ENCODE assay signal across 20 cellular contexts in the genomic region with DNA sequence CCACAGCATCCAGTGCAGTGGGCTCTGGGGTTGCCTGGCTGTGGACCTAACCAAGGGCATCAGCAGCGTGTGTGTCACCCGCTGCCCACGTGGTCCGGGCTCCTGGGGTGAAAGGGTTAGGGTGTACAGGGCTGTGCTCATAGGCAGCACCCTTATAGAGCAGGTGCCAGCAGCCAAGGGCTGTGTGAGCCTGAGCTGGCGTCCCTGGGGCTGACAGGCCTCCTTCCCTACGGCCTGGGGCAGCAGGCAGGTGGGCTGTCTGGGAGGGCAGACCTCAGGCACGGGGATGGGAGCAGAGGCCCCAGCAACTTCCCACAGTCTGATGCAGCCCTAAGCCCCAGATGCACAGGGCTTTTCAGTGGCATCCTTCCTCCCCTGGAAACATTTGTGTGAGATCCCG. TPM values are rescaled to one million over a fixed set of nuclear protein-coding genes. Genes with fewer than 3 reads are reported as not detected.
DNase-seq lines count a peak whose midpoint lies in the region; ATAC-seq and TF ChIP-seq lines count a peak whose summit lies in the region.
"Had no signal": no experiment of that assay in that cellular context is flagged by ENCODE, and none has a peak within 500 bp of the region (broad histone marks: within the 10 kb centered on the region; RNA-seq: fewer than 3 reads in every experiment).

No MANE protein-coding gene starts in this region.

- peaks cover 7% of the 10 kb centered on the region for H3K9me3 ChIP-seq in CD8-positive, alpha-beta memory T cell (ENCODE audit: low read length)

- peaks cover 14% of the 10 kb centered on the region for H3K9me3 Mint-ChIP-seq in T-helper 2 cell treated with Interferon-gamma antibody and Interleukin-4, amounts not matched to agents 5 μg/mL and 100 μg/mL, for 36 hours
- peaks cover 0 to 7% (median 2%) of the 10 kb centered on the region in 5 donors for H3K9me3 Mint-ChIP-seq in CD8-positive, alpha-beta memory T cell
- peaks cover 20% of the 10 kb centered on the region for H3K9me3 Mint-ChIP-seq in activated CD8-positive, alpha-beta T cell treated with anti-CD3 and anti-CD28 coated beads, Interleukin-2, amount 10 ng/mL, durations not matched to agents 7 days and 5 days (ENCODE audit: insufficient read depth)
- H3K9me3 Mint-ChIP-seq in natural killer cell, result no peaks in the 10 kb centered on the region

- no peak overlapping the region for H3K27ac Mint-ChIP-seq in T-helper 2 cell treated with Interferon-gamma antibody and Interleukin-4, amounts not matched to agents 5 μg/mL and 100 μg/mL, for 36 hours
- peak overlapping the region in 7 of 8 donors; percentile 34 to 94 (median 82) for H3K27ac Mint-ChIP-seq in CD8-positive, alpha-beta memory T cell
- peak overlapping the region; percentile 72 for H3K27ac Mint-ChIP-seq in activated CD8-positive, alpha-beta T cell treated with anti-CD3 and anti-CD28 coated beads, Interleukin-2, amount 10 ng/mL, durations not matched to agents 7 days and 5 days
- peak overlapping the region; percentile 92 to 93 for H3K27ac Mint-ChIP-seq in natural killer cell
- H3K27ac Mint-ChIP-seq: GM23338 had no signal

- H3K36me3 Mint-ChIP-seq in T-helper 2 cell treated with Interferon-gamma antibody and Interleukin-4, amounts not matched to agents 5 μg/mL and 100 μg/mL, for 36 hours (ENCODE audit: low read depth), result peaks cover 71% of the 10 kb centered on the region
- H3K36me3 Mint-ChIP-seq in CD8-positive, alpha-beta memory T cell, result peaks cover 3 to 61% (median 12%) of the 10 kb centered on the region in 3 donors
- peaks cover 35% of the 10 kb centered on the region for H3K36me3 Mint-ChIP-seq in activated CD8-positive, alpha-beta T cell treated with anti-CD3 and anti-CD28 coated beads, Interleukin-2, amount 10 ng/mL, durations not matched to agents 7 days and 5 days (ENCODE audit: low read depth)
- peaks cover 31% of the 10 kb centered on the region for H3K36me3 Mint-ChIP-seq in natural killer cell

- DNase-seq in T-helper 2 cell treated with Interferon-gamma antibody and Interleukin-4, amounts not matched to agents 5 μg/mL and 100 μg/mL, for 36 hours (ENCODE audit: low spot score), result no peak
- DNase-seq in T-helper 2 cell (no peak), natural killer cell (no peak)
- no peak for DNase-seq in CD8-positive, alpha-beta memory T cell
- DNase-seq in activated CD8-positive, alpha-beta T cell treated with anti-CD3 and anti-CD28 coated beads, Interleukin-2, amount 10 ng/mL, durations not matched to agents 7 days and 5 days, result no peak
- DNase-seq: 8988T, DMS79, KG1, NCI-H1092 treated with DMSO at 0.1 percent for 48 hours, NCI-H187, NCI-H2171 treated with DMSO at 0.1 percent for 48 hours, NCI-H82, SIG-M5 had no signal

- TF ChIP-seq CTCF in natural killer cell (IDR thresholded peaks at IDR 0.05), result no peak

- no peaks in the 10 kb centered on the region for H3K27me3 ChIP-seq in CD8-positive, alpha-beta memory T cell (ENCODE audit: insufficient read depth, low read length, poor library complexity, severe bottlenecking)

- peaks cover 7% of the 10 kb centered on the region for H3K36me3 ChIP-seq in CD8-positive, alpha-beta memory T cell (ENCODE audit: insufficient read depth, low read length)

- POLR2A ChIA-PET in CD8-positive, alpha-beta memory T cell (lab: Charles Lee), result interaction anchor here (0.5 kb wide), 1 partner anchor 24 kb away, joined by 6 read pairs; no protein-coding TSS in a partner anchor
- POLR2A ChIA-PET in activated CD8-positive, alpha-beta T cell treated with anti-CD3 and anti-CD28 coated beads, Interleukin-2, amount 10 ng/mL, durations not matched to agents 7 days and 5 days (lab: Charles Lee), result no interaction called here

- CTCF ChIA-PET in CD8-positive, alpha-beta memory T cell (lab: Charles Lee), result interaction anchor here (1.1 to 9.1 kb wide), 5 partner anchors 7 to 112 kb away, joined by 3 to 57 read pairs (median 5); a partner anchor contains a TSS
- CTCF ChIA-PET in activated CD8-positive, alpha-beta T cell treated with anti-CD3 and anti-CD28 coated beads, Interleukin-2, amount 10 ng/mL, durations not matched to agents 7 days and 5 days (lab: Charles Lee), result interaction anchor here (0.8 to 1.8 kb wide), 5 partner anchors 12 to 124 kb away, joined by 3 to 6 read pairs (median 4); no protein-coding TSS in a partner anchor

- peaks cover 32% of the 10 kb centered on the region for H3K4me1 Mint-ChIP-seq in T-helper 2 cell treated with Interferon-gamma antibody and Interleukin-4, amounts not matched to agents 5 μg/mL and 100 μg/mL, for 36 hours (ENCODE audit: low read depth)
- H3K4me1 Mint-ChIP-seq in CD8-positive, alpha-beta memory T cell, result peaks cover 60 to 64% (median 62%) of the 10 kb centered on the region in 3 donors
- peaks cover 38% of the 10 kb centered on the region for H3K4me1 Mint-ChIP-seq in activated CD8-positive, alpha-beta T cell treated with anti-CD3 and anti-CD28 coated beads, Interleukin-2, amount 10 ng/mL, durations not matched to agents 7 days and 5 days (ENCODE audit: low read depth)
- peaks cover 74 to 89% of the 10 kb centered on the region in 2 donors for H3K4me1 Mint-ChIP-seq in natural killer cell
- H3K4me1 Mint-ChIP-seq: GM23338 had no signal

- peak overlapping the region; percentile 49 for H3K4me3 Mint-ChIP-seq in T-helper 2 cell treated with Interferon-gamma antibody and Interleukin-4, amounts not matched to agents 5 μg/mL and 100 μg/mL, for 36 hours
- peak overlapping the region in 1 of 7 donors; percentile 28 for H3K4me3 Mint-ChIP-seq in CD8-positive, alpha-beta memory T cell
- no peak overlapping the region for H3K4me3 Mint-ChIP-seq in activated CD8-positive, alpha-beta T cell treated with anti-CD3 and anti-CD28 coated beads, Interleukin-2, amount 10 ng/mL, durations not matched to agents 7 days and 5 days
- peak overlapping the region; percentile 73 for H3K4me3 Mint-ChIP-seq in natural killer cell
- H3K4me3 Mint-ChIP-seq: GM23338 had no signal

- H3K4me1 ChIP-seq in CD8-positive, alpha-beta memory T cell (ENCODE audit: insufficient read depth, low read length), result peaks cover 39% of the 10 kb centered on the region

- H3K27me3 Mint-ChIP-seq in T-helper 2 cell treated with Interferon-gamma antibody and Interleukin-4, amounts not matched to agents 5 μg/mL and 100 μg/mL, for 36 hours (ENCODE audit: low read depth), result no peaks in the 10 kb centered on the region
- peaks cover 0 to 2% of the 10 kb centered on the region in 2 donors for H3K27me3 Mint-ChIP-seq in CD8-positive, alpha-beta memory T cell
- peaks cover 5% of the 10 kb centered on the region for H3K27me3 Mint-ChIP-seq in activated CD8-positive, alpha-beta T cell treated with anti-CD3 and anti-CD28 coated beads, Interleukin-2, amount 10 ng/mL, durations not matched to agents 7 days and 5 days (ENCODE audit: low read depth)
- no peaks in the 10 kb centered on the region for H3K27me3 Mint-ChIP-seq in natural killer cell (ENCODE audit: low read depth in 2 of 2)

- H3K4me3 ChIP-seq in CD8-positive, alpha-beta memory T cell (ENCODE audit: low read length), result no peak overlapping the region
- H3K4me3 ChIP-seq: GM23338 had no signal

- intact Hi-C loops in natural killer cell (cut with micrococcal nuclease), result no loop called here

- no peak for ATAC-seq in activated CD8-positive, alpha-beta T cell treated with anti-CD3 and anti-CD28 coated beads, Interleukin-2, amount 10 ng/mL, durations not matched to agents 7 days and 5 days
- peak in 1 of 3 donors; percentile 3 for ATAC-seq in natural killer cell
- no peak for ATAC-seq in GM18907 (IDR thresholded peaks at IDR 0.05; ENCODE audit: unreplicated experiment)
- no peak for ATAC-seq in HG03097 (IDR thresholded peaks at IDR 0.05; ENCODE audit: low FRiP score, unreplicated experiment)
- no peak for ATAC-seq in GM21723 (IDR thresholded peaks at IDR 0.05; ENCODE audit: unreplicated experiment)
- ATAC-seq: GM23338 had no signal

- H3K27ac ChIP-seq in CD8-positive, alpha-beta memory T cell (ENCODE audit: low read depth, low read length), result no peak overlapping the region
- H3K27ac ChIP-seq: C4-2B had no signal

RNA-seq across cellular contexts. Expression of a gene that starts 13.9 kb away (rescaled TPM):
- total RNA-seq in CD8-positive, alpha-beta memory T cell, result 1 to 10 TPM; 3.1 to 3.8 TPM
- polyA plus RNA-seq in CD8-positive, alpha-beta memory T cell, result 121 TPM
- 1 to 10 TPM; 2.1 to 2.8 TPM for total RNA-seq in activated CD8-positive, alpha-beta T cell treated with anti-CD3 and anti-CD28 coated beads, Interleukin-2, amount 10 ng/mL, durations not matched to agents 7 days and 5 days
- 100 to 1,000 TPM; 287 to 370 (median 295) TPM for total RNA-seq in natural killer cell
- total RNA-seq: MCF 10A, NCI-H460 had no signal

RNA-seq across cellular contexts. Expression of a gene that starts 48.4 kb away (rescaled TPM):
- total RNA-seq in CD8-positive, alpha-beta memory T cell, result under 1 TPM in 1 of 2 experiments, not detected in 1; 0.27 TPM
- polyA plus RNA-seq in CD8-positive, alpha-beta memory T cell, result not detected
- total RNA-seq in activated CD8-positive, alpha-beta T cell treated with anti-CD3 and anti-CD28 coated beads, Interleukin-2, amount 10 ng/mL, durations not matched to agents 7 days and 5 days, result under 1 TPM in 1 of 2 experiments, not detected in 1; 0.32 TPM
- under 1 TPM; 0.26 to 0.60 (median 0.29) TPM for total RNA-seq in natural killer cell

RNA-seq across cellular contexts. Expression of a gene that starts 51.0 kb away (rescaled TPM):
- under 1 TPM in 1 of 2 experiments, not detected in 1; 0.11 TPM for total RNA-seq in CD8-positive, alpha-beta memory T cell
- not detected for polyA plus RNA-seq in CD8-positive, alpha-beta memory T cell
- not detected for total RNA-seq in activated CD8-positive, alpha-beta T cell treated with anti-CD3 and anti-CD28 coated beads, Interleukin-2, amount 10 ng/mL, durations not matched to agents 7 days and 5 days
- total RNA-seq in natural killer cell, result 1 to 10 TPM; 2.0 to 4.9 (median 3.5) TPM
- total RNA-seq: GM23338, MCF 10A, NCI-H460 had no signal
- polyA plus RNA-seq: GM23338 had no signal

Comparison
In these comparisons a context has a peak if more than half of its experiments do, and no peak if none do; other contexts are left out.
1. RNA of a gene that starts 13.9 kb away (total RNA-seq): 287 to 370 TPM in natural killer cell; 3.1 to 3.8 TPM in CD8-positive, alpha-beta memory T cell and 2.1 to 2.8 TPM in activated CD8-positive, alpha-beta T cell treated with anti-CD3 and anti-CD28 coated beads, Interleukin-2, amount 10 ng/mL, durations not matched to agents 7 days and 5 days; every median in the first group is over 10 times any median in the second.